Comparison of ENCODE assay signal across 8 cellular contexts in genomic region chr3:183766745-183767606, GRCh38. TPM values are rescaled to one million over a fixed set of nuclear protein-coding genes. Genes with fewer than 3 reads are reported as not detected.
DNase-seq lines count a peak whose midpoint lies in the region; ATAC-seq lines count a peak whose summit lies in the region.

No MANE protein-coding gene starts in this region.

- peak; percentile 77 for DNase-seq in AG08395 (ENCODE audit: low spot score)
- peak; percentile 73 for DNase-seq in HPDE6-E6E7 (ENCODE audit: extremely low spot score)
- DNase-seq in NOMO-1 treated with dmso at 0.1 percent for 144 hours (lab: John Stamatoyannopoulos, UW; ENCODE audit: unreplicated experiment): peak; percentile 47
- DNase-seq in activated CD8-positive, alpha-beta memory T cell treated with anti-CD3 and anti-CD28 coated beads, Interleukin-2, amount 50 U/mL, for 1 hour (ENCODE audit: extremely low read depth): peak; percentile 31
- peak; percentile 14 for DNase-seq in epithelial cell of prostate (ENCODE audit: low read depth, low spot score)
- DNase-seq in myocyte (ENCODE audit: low read depth): peak; percentile 71
- peak; percentile 43 for DNase-seq in stimulated activated CD8-positive, alpha-beta memory T cell treated with anti-CD3 and anti-CD28 coated beads, Interleukin-7, amount 100 ng/mL, for 24 hours (ENCODE audit: low read depth)

- peak; percentile 76 for ATAC-seq in GM18907 (IDR thresholded peaks at IDR 0.05; ENCODE audit: unreplicated experiment)

- H3K27ac ChIP-seq in epithelial cell of prostate: peak overlapping the region; percentile 25

RNA-seq across cellular contexts. Expression of gene MAP6D1, which starts 58.4 kb away (rescaled TPM):
- 10.5 and 19.8 TPM in 2 replicates for total RNA-seq in myocyte
- 5.2 TPM for polyA plus RNA-seq in myocyte (2012)

Comparison
In these comparisons a context has a peak if more than half of its experiments do, and no peak if none do; other contexts are left out.
1. Peak in every context shown above with its lines: DNase-seq, ATAC-seq and H3K27ac ChIP-seq.
2. DNase-seq: peak in every context shown above with its lines; median percentile 77 in AG08395; 73 in HPDE6-E6E7; 71 in myocyte; 47 in NOMO-1 treated with dmso at 0.1 percent for 144 hours; 43 in stimulated activated CD8-positive, alpha-beta memory T cell treated with anti-CD3 and anti-CD28 coated beads, Interleukin-7, amount 100 ng/mL, for 24 hours; 31 in activated CD8-positive, alpha-beta memory T cell treated with anti-CD3 and anti-CD28 coated beads, Interleukin-2, amount 50 U/mL, for 1 hour; 14 in epithelial cell of prostate.